8 cellular contexts compared by ENCODE assay signal in the genomic region with DNA sequence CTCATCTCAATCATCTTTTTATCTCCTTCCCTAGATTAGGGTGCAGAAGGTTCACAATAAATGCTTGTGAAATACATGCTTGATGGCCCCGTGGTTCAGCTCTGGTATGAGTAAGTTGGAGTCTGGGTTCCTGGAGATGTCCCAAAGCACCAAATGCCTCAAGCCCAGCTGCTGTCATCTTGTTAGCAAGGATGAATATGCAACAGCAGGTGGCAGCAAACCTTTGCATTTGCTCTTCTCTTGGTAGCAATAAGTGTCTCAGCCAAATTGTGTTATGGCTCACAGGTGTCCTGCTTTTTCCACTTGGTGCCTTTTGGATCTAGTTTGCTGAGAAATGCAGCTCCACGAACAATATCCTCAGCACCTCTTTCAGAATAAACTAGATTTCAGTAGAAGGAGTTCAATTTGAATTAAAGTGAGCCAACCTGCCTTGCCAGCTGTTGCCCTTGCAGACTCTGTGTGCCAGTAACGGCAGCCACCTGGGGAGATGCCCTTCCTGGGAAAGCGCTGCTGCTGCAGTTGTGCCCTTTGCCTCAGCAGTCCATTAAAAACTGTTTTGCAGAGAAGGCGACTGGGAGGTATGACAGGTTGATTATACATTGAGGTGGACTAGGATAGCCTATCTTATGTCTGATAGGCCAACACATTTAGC.
DNase-seq lines count a peak whose midpoint lies in the region; FAIRE-seq and TF ChIP-seq lines count a peak whose summit lies in the region.

No MANE protein-coding gene starts in this region.

- H3K4me3 ChIP-seq in Peyer's patch = no peak overlapping the region
- H3K4me3 ChIP-seq in endodermal cell (ENCODE audit: low read length) = no peak overlapping the region

- H3K27ac Mint-ChIP-seq in Calu3 (ENCODE audit: unreplicated experiment) = no peak overlapping the region
- H3K27ac Mint-ChIP-seq in endodermal cell = no peak overlapping the region

- H3K27ac ChIP-seq in Peyer's patch (no peak overlapping the region), endodermal cell (ENCODE audit: low read depth, low read length) (no peak overlapping the region)

- no peaks in the 10 kb centered on the region for H3K4me1 ChIP-seq in Peyer's patch
- H3K4me1 ChIP-seq in endodermal cell (ENCODE audit: control insufficient read depth, insufficient read depth, low read length) = no peaks in the 10 kb centered on the region

- DNase-seq in Calu3 (peak; percentile 51), GM19239 (ENCODE audit: insufficient read length, low spot score) (peak; percentile 1), LoVo (ENCODE audit: low spot score) (peak; percentile 41), Peyer's patch (peak in 1 of 3 donors; percentile 65), endodermal cell (peak; percentile 87), midbrain (lab: John Stamatoyannopoulos, UW) (peak; percentile 68), T-helper 9 cell (no peak)
- no peak for DNase-seq in activated CD4-positive, CD25-positive, alpha-beta regulatory T cell treated with anti-CD3 and anti-CD28 coated beads, Interleukin-2, amount 50 U/mL, for 72 hours

- CTCF ChIA-PET in Calu3 (lab: Charles Lee) = interaction anchor here (0.6 kb wide), 1 partner anchor 1058 kb away, joined by 3 read pairs; no protein-coding TSS in a partner anchor

- TF ChIP-seq CTCF in Calu3 (IDR thresholded peaks at IDR 0.05; ENCODE audit: unreplicated experiment) = peak; percentile 55
- peak in 4 of 6 experiments; percentile 31 to 58 (median 54) for TF ChIP-seq CTCF in Peyer's patch (IDR thresholded peaks at IDR 0.05)
- TF ChIP-seq CTCF in endodermal cell (conservative IDR thresholded peaks at IDR 0.05) = peak; percentile 89

- no TSS peak for BruUV-seq in Calu3 (replicated peaks; lab: Mats Ljungman, UMichigan)

- no peaks in the 10 kb centered on the region for H3K9me3 ChIP-seq in Peyer's patch
- H3K9me3 ChIP-seq in endodermal cell (ENCODE audit: control insufficient read depth, low read length) = peaks cover 14% of the 10 kb centered on the region

- 50 to 74% methylated on average over 1 to 5 of the region's 5 CpGs for WGBS in endodermal cell (ENCODE audit: insufficient coverage in 1 of 2, insufficient read length in 1 of 2), 2 experiments

- H3K4me3 Mint-ChIP-seq in Calu3 (ENCODE audit: low read depth, unreplicated experiment) (no peak overlapping the region), endodermal cell (no peak overlapping the region)

- intact Hi-C loops in Calu3 (cut with micrococcal nuclease; ENCODE audit: unreplicated experiment) = loop anchor here (1.0 to 10.0 kb wide), 5 partner anchors 125 to 1097 kb away; no protein-coding TSS in a partner anchor

- peaks cover 17% of the 10 kb centered on the region for H3K27me3 Mint-ChIP-seq in Calu3 (ENCODE audit: unreplicated experiment)
- no peaks in the 10 kb centered on the region for H3K27me3 Mint-ChIP-seq in endodermal cell (ENCODE audit: insufficient read depth)

- no peak overlapping the region for H3K9ac ChIP-seq in endodermal cell (ENCODE audit: extremely low read depth, low read length, poor library complexity, severe bottlenecking)

- FAIRE-seq in GM19239 (lab: Jason Lieb, UNC) = peak; percentile 75

- H3K36me3 Mint-ChIP-seq in Calu3 (ENCODE audit: insufficient read depth, unreplicated experiment) (peaks cover 5% of the 10 kb centered on the region), endodermal cell (ENCODE audit: low read depth) (peaks cover 2% of the 10 kb centered on the region)

- H3K27me3 ChIP-seq in Peyer's patch (no peaks in the 10 kb centered on the region), endodermal cell (ENCODE audit: control insufficient read depth, insufficient read depth, low read length, poor library complexity, severe bottlenecking) (no peaks in the 10 kb centered on the region)

- no peaks in the 10 kb centered on the region for H3K36me3 ChIP-seq in Peyer's patch
- no peaks in the 10 kb centered on the region for H3K36me3 ChIP-seq in endodermal cell (ENCODE audit: control insufficient read depth, insufficient read depth, low read length)

- TF ChIP-seq POLR2A in Peyer's patch (IDR thresholded peaks at IDR 0.05) = no peak

- no peaks in the 10 kb centered on the region for H3K9me3 Mint-ChIP-seq in Calu3 (ENCODE audit: low read depth, unreplicated experiment)
- H3K9me3 Mint-ChIP-seq in endodermal cell = peaks cover 3% of the 10 kb centered on the region

- no peaks in the 10 kb centered on the region for H3K4me1 Mint-ChIP-seq in Calu3 (ENCODE audit: low read depth, unreplicated experiment)
- peaks cover 3% of the 10 kb centered on the region for H3K4me1 Mint-ChIP-seq in endodermal cell

Comparison
In these comparisons a context has a peak if more than half of its experiments do, and no peak if none do; other contexts are left out.
1. DNase-seq: peak in Calu3 (single experiment), GM19239 (single experiment), LoVo (single experiment), endodermal cell (single experiment) and midbrain (single experiment); none in T-helper 9 cell (single experiment) and activated CD4-positive, CD25-positive, alpha-beta regulatory T cell treated with anti-CD3 and anti-CD28 coated beads, Interleukin-2, amount 50 U/mL, for 72 hours (single experiment).
2. Peak in every context shown above with its lines, with median percentiles within 50 percentile points of each other: CTCF ChIP-seq.